Comparison of ENCODE assay signal across 8 cellular contexts in genomic region chr19:35931161-35931873, GRCh38. TPM values are rescaled to one million over a fixed set of nuclear protein-coding genes. Genes with fewer than 3 reads are reported as not detected.
DNase-seq lines count a peak whose midpoint lies in the region; TF ChIP-seq lines count a peak whose summit lies in the region.

No MANE protein-coding gene starts in this region.

- H3K27me3 ChIP-seq in testis = no peaks in the 10 kb centered on the region

- H3K4me3 ChIP-seq in GM08714 (ENCODE audit: low read length) = peak overlapping the region; percentile 67
- H3K4me3 ChIP-seq in HFF-Myc (replicated peaks; ENCODE audit: low read depth, low read length) = peak overlapping the region; percentile 36
- H3K4me3 ChIP-seq in testis = peak overlapping the region; percentile 7 to 27

- H3K36me3 ChIP-seq in testis (ENCODE audit: low read depth, missing control alignments) = no peaks in the 10 kb centered on the region

- peaks cover 8% of the 10 kb centered on the region for H3K4me1 ChIP-seq in testis

- TF ChIP-seq CTCF in HFF-Myc (IDR thresholded peaks at IDR 0.05; ENCODE audit: low read depth, low read length, missing control alignments) (peak; percentile 87), testis (IDR thresholded peaks at IDR 0.05) (peak; percentile 82 to 98 (median 97))

- peak overlapping the region; percentile 55 to 59 for H3K27ac ChIP-seq in testis

- in situ Hi-C loops in SK-MEL-5 (cut with HindIII; ENCODE audit: low pct_unique_long_range_greater_than_20kb, low sequenced_read_pairs) = no loop called here

- intact Hi-C loops in testis (cut with DNase I; ENCODE audit: low total_unique reads) = no loop called here

- WGBS in testis, 2 donors = 1% methylated on average over 16 to 47 of the region's 47 CpGs

- DNase-seq in HFF-Myc (ENCODE audit: extremely low read depth, low read depth) (peak; percentile 97), MV-4-11 (lab: John Stamatoyannopoulos, UW) (peak; percentile 100), SK-MEL-5 (ENCODE audit: low read depth, low spot score) (peak; percentile 99), globus pallidus (ENCODE audit: low spot score) (peak; percentile 99), occipital lobe (lab: John Stamatoyannopoulos, UW) (peak; percentile 98), testis (peak; percentile 99)
- DNase-seq in activated naive CD4-positive, alpha-beta T cell treated with anti-CD3 and anti-CD28 coated beads, Interleukin-2, amount 50 U/mL, for 16 hours = peak; percentile 99

- TF ChIP-seq POLR2A in testis (IDR thresholded peaks at IDR 0.05) = peak; percentile 53

- H3K9me3 ChIP-seq in testis = no peaks in the 10 kb centered on the region

RNA-seq across cellular contexts. Expression of gene LRFN3, which starts 4.9 kb away (rescaled TPM):
- total RNA-seq in SK-MEL-5 (2014; rRNA removed; shearing (Covaris generic)) = 1.8 and 3.3 TPM in 2 replicates
- 25.6 and 27.5 TPM in 2 replicates for polyA plus RNA-seq in SK-MEL-5 (2015; cell fraction: cytosol; rRNA removed)
- 1.1 and 8.3 TPM in 2 replicates for polyA plus RNA-seq in SK-MEL-5 (2015; cell fraction: nucleus; rRNA removed)
- 10.5 TPM for total RNA-seq in occipital lobe
- total RNA-seq in testis = 10 to 100 TPM; 27.6 to 31.7 TPM
- polyA plus RNA-seq in testis (ENCODE audit: insufficient read depth, low read depth, low replicate concordance) = 12.7 TPM

RNA-seq across cellular contexts. Expression of gene TYROBP, which starts 23.2 kb away (rescaled TPM):
- not detected in 2 replicates for total RNA-seq in SK-MEL-5 (2014; rRNA removed; shearing (Covaris generic))
- not detected in 2 replicates for polyA plus RNA-seq in SK-MEL-5 (2015; cell fraction: cytosol; rRNA removed)
- not detected in 2 replicates for polyA plus RNA-seq in SK-MEL-5 (2015; cell fraction: nucleus; rRNA removed)
- total RNA-seq in occipital lobe (3.1 TPM), testis (10 to 100 TPM in 1 of 2 donors, 1 to 10 TPM in 1; 2.9 to 21.7 TPM)
- 77.5 TPM for polyA plus RNA-seq in testis (ENCODE audit: insufficient read depth, low read depth, low replicate concordance)

RNA-seq across cellular contexts. Expression of gene HCST, which starts 29.0 kb away (rescaled TPM):
- not detected in 2 replicates for total RNA-seq in SK-MEL-5 (2014; rRNA removed; shearing (Covaris generic))
- polyA plus RNA-seq in SK-MEL-5 (2015; cell fraction: cytosol; rRNA removed) = not detected in 2 replicates
- not detected in 2 replicates for polyA plus RNA-seq in SK-MEL-5 (2015; cell fraction: nucleus; rRNA removed)
- total RNA-seq in occipital lobe (not detected), testis (1 to 10 TPM in 1 of 2 donors, under 1 TPM in 1; 0.87 to 3.5 TPM)
- 16.8 TPM for polyA plus RNA-seq in testis (ENCODE audit: insufficient read depth, low read depth, low replicate concordance)

RNA-seq across cellular contexts. Expression of gene NFKBID, which starts 31.0 kb away (rescaled TPM):
- 1.1 and 1.9 TPM in 2 replicates for total RNA-seq in SK-MEL-5 (2014; rRNA removed; shearing (Covaris generic))
- polyA plus RNA-seq in SK-MEL-5 (2015; cell fraction: cytosol; rRNA removed) = 1.6 and 1.9 TPM in 2 replicates
- polyA plus RNA-seq in SK-MEL-5 (2015; cell fraction: nucleus; rRNA removed) = 17.7 and 27.1 TPM in 2 replicates
- total RNA-seq in occipital lobe = 3.0 TPM
- total RNA-seq in testis = 1 to 10 TPM; 3.8 to 6.0 TPM
- 2.8 TPM for polyA plus RNA-seq in testis (ENCODE audit: insufficient read depth, low read depth, low replicate concordance)

Comparison
In these comparisons a context has a peak if more than half of its experiments do, and no peak if none do; other contexts are left out.
1. Peak in every context shown above with its lines: DNase-seq, H3K4me3 ChIP-seq and H3K27ac ChIP-seq.
2. H3K4me3 ChIP-seq: peak in every context shown above with its lines; median percentile 67 in GM08714; 36 in HFF-Myc; 17 in testis.